8 cellular contexts compared by ENCODE assay signal in genomic region chr14:35878272-35879140, GRCh38. TPM values are rescaled to one million over a fixed set of nuclear protein-coding genes. Genes with fewer than 3 reads are reported as not detected.
A peak's percentile ranks its signal among the peaks of the same experiment; 100 is the strongest.
DNase-seq lines count a peak whose midpoint lies in the region; ATAC-seq, FAIRE-seq and TF ChIP-seq lines count a peak whose summit lies in the region.

No MANE protein-coding gene starts in this region.

- no peaks in the 10 kb centered on the region for H3K27me3 Mint-ChIP-seq in T-cell

- POLR2A ChIA-PET in T-cell (lab: Charles Lee), result no interaction called here

- CTCF ChIA-PET in T-cell (lab: Charles Lee), result interaction anchor here (0.5 to 1.9 kb wide), 4 partner anchors 190 to 492 kb away, joined by 3 to 11 read pairs (median 8); no protein-coding TSS in a partner anchor

- no peaks in the 10 kb centered on the region for H3K9me3 Mint-ChIP-seq in T-cell

- DNase-seq in GM03348 (ENCODE audit: low spot score) (peak; percentile 83), RCC 7860 (ENCODE audit: low spot score) (peak; percentile 16), fibroblast of gingiva (ENCODE audit: low read depth) (peak; percentile 85), pulmonary artery endothelial cell (ENCODE audit: low read depth, low spot score) (peak; percentile 66), D721Med (ENCODE audit: insufficient read length, low spot score) (no peak), T-cell (no peak), cortex of kidney (lab: John Stamatoyannopoulos, UW) (no peak)
- no peak for DNase-seq in stimulated activated naive CD4-positive, alpha-beta T cell treated with Interleukin-2 at 50 U/mL for 16 hours (lab: John Stamatoyannopoulos, UW)

- H3K4me1 Mint-ChIP-seq in T-cell, result peaks cover 0 to 7% (median 0%) of the 10 kb centered on the region in 3 donors

- no peak for ATAC-seq in T-cell (replicated peaks in 1 of 4)

- H3K4me3 Mint-ChIP-seq in T-cell, result no peak overlapping the region

- TF ChIP-seq CTCF in D721Med (IDR thresholded peaks at IDR 0.05; ENCODE audit: insufficient read depth, missing control alignments), result no peak

- FAIRE-seq in RCC 7860 (lab: Jason Lieb, UNC) (no peak), D721Med (lab: Jason Lieb, UNC) (no peak)

- H3K27ac Mint-ChIP-seq in T-cell, result no peak overlapping the region

- H3K36me3 Mint-ChIP-seq in T-cell, result no peaks in the 10 kb centered on the region

RNA-seq across cellular contexts. Expression of gene BRMS1L, which starts 52.4 kb away (rescaled TPM):
- total RNA-seq in pulmonary artery endothelial cell, result 4.9 and 5.1 TPM in 2 replicates
- total RNA-seq in T-cell, result 1 to 10 TPM; 3.9 to 7.7 (median 5.4) TPM

Comparison
In these comparisons a context has a peak if more than half of its experiments do, and no peak if none do; other contexts are left out.
1. DNase-seq: peak in GM03348 (single experiment), RCC 7860 (single experiment), fibroblast of gingiva (single experiment) and pulmonary artery endothelial cell (single experiment); none in D721Med (single experiment), stimulated activated naive CD4-positive, alpha-beta T cell treated with Interleukin-2 at 50 U/mL for 16 hours (single experiment), T-cell (0 of 34) and cortex of kidney (single experiment).